Comparison of ENCODE assay signal across 23 cellular contexts in the genomic region with DNA sequence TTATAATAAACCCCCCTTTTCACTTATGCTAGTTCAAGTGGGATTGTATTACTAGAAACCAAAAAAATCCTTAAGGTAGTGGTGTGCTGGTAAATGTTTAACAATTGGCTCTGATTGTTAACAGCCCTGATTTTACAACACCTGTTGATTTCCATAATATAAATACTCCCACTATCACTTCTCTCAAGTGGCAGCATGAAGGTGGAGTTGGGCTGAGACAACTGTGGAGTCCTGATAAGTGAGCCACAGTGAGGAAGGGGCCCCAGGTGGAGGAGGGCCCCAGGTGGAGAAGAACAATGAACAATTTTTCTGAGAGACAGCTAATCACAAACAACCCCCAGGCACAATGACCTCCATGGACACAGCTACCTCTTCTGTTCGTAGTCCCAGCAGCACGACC. TPM values are rescaled to one million over a fixed set of nuclear protein-coding genes. Genes with fewer than 3 reads are reported as not detected.
A peak's percentile ranks its signal among the peaks of the same experiment; 100 is the strongest.
DNase-seq lines count a peak whose midpoint lies in the region; FAIRE-seq and TF ChIP-seq lines count a peak whose summit lies in the region.
"Had no signal": no experiment of that assay in that cellular context is flagged by ENCODE, and none has a peak within 500 bp of the region (broad histone marks: within the 10 kb centered on the region; RNA-seq: fewer than 3 reads in every experiment).

No MANE protein-coding gene starts in this region.

- peak overlapping the region; percentile 21 to 52 (median 47) for H3K27ac Mint-ChIP-seq in nephron
- H3K27ac Mint-ChIP-seq: B cell; CD8-positive, alpha-beta memory T cell had no signal

- peaks cover 10% of the 10 kb centered on the region for H3K9me3 Mint-ChIP-seq in nephron

- peaks cover 46% of the 10 kb centered on the region for H3K4me1 Mint-ChIP-seq in nephron
- H3K4me1 Mint-ChIP-seq: B cell; CD4-positive, CD25-positive, alpha-beta regulatory T cell; CD8-positive, alpha-beta memory T cell had no signal

- peaks cover 7% of the 10 kb centered on the region for H3K36me3 Mint-ChIP-seq in nephron (ENCODE audit: low read depth)
- H3K36me3 Mint-ChIP-seq: CD4-positive, CD25-positive, alpha-beta regulatory T cell; CD8-positive, alpha-beta memory T cell had no signal

- no peak for FAIRE-seq in GM19239 (lab: Jason Lieb, UNC)
- FAIRE-seq: A204.1, D721Med, GM12892, H1 had no signal

- H3K27me3 Mint-ChIP-seq in nephron (ENCODE audit: low read depth): no peaks in the 10 kb centered on the region

- DNase-seq in NCI-H146 (lab: John Stamatoyannopoulos, UW) (peak; percentile 2), NCI-H146 treated with DMSO at 0.1 percent for 48 hours (lab: John Stamatoyannopoulos, UW; ENCODE audit: unreplicated experiment) (no peak), renal cortical epithelial cell (ENCODE audit: low read depth) (peak; percentile 15), GM19239 (ENCODE audit: insufficient read length, low spot score) (no peak), NCI-H226 (no peak), GF-D8 (lab: John Stamatoyannopoulos, UW) (no peak), SW 1271 (lab: John Stamatoyannopoulos, UW) (no peak)
- DNase-seq: CD4-positive, CD25-positive, alpha-beta regulatory T cell; CD8-positive, alpha-beta memory T cell; DMS 273 treated with DMSO at 0.1 percent for 48 hours; DMS53; DMS79 treated with DMSO at 0.1 percent for 48 hours; GM23248; H7; HCEC 1CT had no signal

- no peak for TF ChIP-seq CTCF in nephron (IDR thresholded peaks at IDR 0.05; ENCODE audit: unreplicated experiment in 3 of 3)

- H3K4me3 Mint-ChIP-seq in nephron: no peak overlapping the region
- H3K4me3 Mint-ChIP-seq: B cell; CD4-positive, CD25-positive, alpha-beta regulatory T cell; CD8-positive, alpha-beta memory T cell had no signal

RNA-seq across cellular contexts. Expression of gene SSMEM1, which starts 26.4 kb away (rescaled TPM):
- total RNA-seq in renal cortical epithelial cell: not detected in 2 replicates
- total RNA-seq: B cell; CD4-positive, CD25-positive, alpha-beta regulatory T cell; CD8-positive, alpha-beta memory T cell; Daoy; G401; GM23248; H1; H7 had no signal

RNA-seq across cellular contexts. Expression of gene TMEM209, which starts 28.9 kb away (rescaled TPM):
- total RNA-seq in renal cortical epithelial cell: 8.0 and 11.4 TPM in 2 replicates

RNA-seq across cellular contexts. Expression of gene CPA2, which starts 32.6 kb away (rescaled TPM):
- not detected in 2 replicates for total RNA-seq in renal cortical epithelial cell
- total RNA-seq: B cell; CD4-positive, CD25-positive, alpha-beta regulatory T cell; CD8-positive, alpha-beta memory T cell; G401; GM23248; H1; H7 had no signal

RNA-seq across cellular contexts. Expression of gene CPA4, which starts 58.9 kb away (rescaled TPM):
- total RNA-seq in renal cortical epithelial cell: 4.7 and 22.7 TPM in 2 replicates
- total RNA-seq: B cell; CD4-positive, CD25-positive, alpha-beta regulatory T cell; CD8-positive, alpha-beta memory T cell; G401; H1; H7 had no signal

Comparison
In these comparisons a context has a peak if more than half of its experiments do, and no peak if none do; other contexts are left out.
1. DNase-seq: peak in NCI-H146 (single experiment) and renal cortical epithelial cell (single experiment); none in NCI-H146 treated with DMSO at 0.1 percent for 48 hours (single experiment), GM19239 (single experiment), NCI-H226 (single experiment), GF-D8 (single experiment) and SW 1271 (0 of 2).